ENCODE assay signal across 20 cellular contexts in genomic region chr3:195263925-195264575, GRCh38.
"Had no signal": no experiment of that assay in that cellular context is flagged by ENCODE, and none has a peak within 500 bp of the region (broad histone marks: within the 10 kb centered on the region; RNA-seq: fewer than 3 reads in every experiment).

No MANE protein-coding gene starts in this region.

- DNase-seq: activated CD4-positive, alpha-beta T cell treated with anti-CD3 and anti-CD28 coated beads for 36 hours; activated CD8-positive, alpha-beta memory T cell treated with anti-CD3 and anti-CD28 coated beads for 24 hours; activated effector memory CD4-positive, alpha-beta T cell treated with Interleukin-2 at 50 U/mL for 16 hours; activated T-cell treated with anti-CD3 and anti-CD28 coated beads, Interleukin-2, amount 50 U/mL, for 24 hours; amygdala; left cardiac atrium; lower lobe of right lung; nucleus accumbens; SJCRH30; spleen; stimulated activated CD4-positive, alpha-beta T cell treated with anti-CD3 and anti-CD28 coated beads, Interleukin-1b, Interleukin-23, amount 100 ng/mL, for 48 hours; stimulated activated naive B cell treated with anti-CD40 and anti-IgM and Interleukin-4, amounts not matched to agents 10 μg/mL and 1 μg/mL and 100 μg/mL, for 72 hours; SW 1271; T-helper 9 cell; transverse colon had no signal

- H3K4me3 ChIP-seq: lower lobe of right lung, prostate gland, right lobe of liver, SJCRH30, spleen, transverse colon had no signal

- H3K27ac Mint-ChIP-seq: activated CD4-positive, alpha-beta T cell treated with anti-CD3 and anti-CD28 coated beads for 36 hours; activated T-cell treated with anti-CD3 and anti-CD28 coated beads, Interleukin-2, amount 50 U/mL, for 24 hours; naive thymus-derived CD4-positive, alpha-beta T cell; stimulated activated naive B cell treated with anti-CD40 and anti-IgM and Interleukin-4, amounts not matched to agents 10 μg/mL and 1 μg/mL and 100 μg/mL, for 72 hours had no signal

- H3K4me3 Mint-ChIP-seq: activated CD4-positive, alpha-beta T cell treated with anti-CD3 and anti-CD28 coated beads for 36 hours; activated T-cell treated with anti-CD3 and anti-CD28 coated beads, Interleukin-2, amount 50 U/mL, for 24 hours; naive thymus-derived CD4-positive, alpha-beta T cell; stimulated activated naive B cell treated with anti-CD40 and anti-IgM and Interleukin-4, amounts not matched to agents 10 μg/mL and 1 μg/mL and 100 μg/mL, for 72 hours had no signal

- H3K9me3 Mint-ChIP-seq: activated naive CD4-positive, alpha-beta T cell treated with anti-CD3 and anti-CD28 coated beads, Interleukin-2, amount 50 U/mL, for 72 hours; activated T-cell treated with anti-CD3 and anti-CD28 coated beads, Interleukin-2, amount 50 U/mL, for 24 hours; naive thymus-derived CD4-positive, alpha-beta T cell; stimulated activated naive B cell treated with anti-CD40 and anti-IgM and Interleukin-4, amounts not matched to agents 10 μg/mL and 1 μg/mL and 100 μg/mL, for 72 hours had no signal

- H3K27me3 Mint-ChIP-seq: activated CD4-positive, alpha-beta T cell treated with anti-CD3 and anti-CD28 coated beads for 36 hours; activated T-cell treated with anti-CD3 and anti-CD28 coated beads, Interleukin-2, amount 50 U/mL, for 24 hours; naive thymus-derived CD4-positive, alpha-beta T cell; stimulated activated naive B cell treated with anti-CD40 and anti-IgM and Interleukin-4, amounts not matched to agents 10 μg/mL and 1 μg/mL and 100 μg/mL, for 72 hours had no signal

- H3K36me3 ChIP-seq: lower lobe of right lung, prostate gland, right lobe of liver, SJCRH30, transverse colon had no signal

- H3K9me3 ChIP-seq: lower lobe of right lung, prostate gland, right lobe of liver, SJCRH30, spleen, transverse colon had no signal

- H3K27ac ChIP-seq: prostate gland, right lobe of liver, SJCRH30, transverse colon, VCaP had no signal

- H3K36me3 Mint-ChIP-seq: activated naive CD4-positive, alpha-beta T cell treated with anti-CD3 and anti-CD28 coated beads, Interleukin-2, amount 50 U/mL, for 72 hours had no signal

- ATAC-seq: activated CD4-positive, alpha-beta T cell treated with anti-CD3 and anti-CD28 coated beads for 36 hours; activated naive CD4-positive, alpha-beta T cell treated with anti-CD3 and anti-CD28 coated beads, Interleukin-2, amount 50 U/mL, for 72 hours; left cardiac atrium; lower lobe of right lung; naive thymus-derived CD4-positive, alpha-beta T cell; right lobe of liver; stimulated activated naive B cell treated with anti-CD40 and anti-IgM and Interleukin-4, amounts not matched to agents 10 μg/mL and 1 μg/mL and 100 μg/mL, for 72 hours had no signal

- H3K27me3 ChIP-seq: right lobe of liver, SJCRH30, spleen, transverse colon had no signal
